21 cellular contexts compared by ENCODE assay signal in genomic region chrX:18998653-18999052, GRCh38. TPM values are rescaled to one million over a fixed set of nuclear protein-coding genes. Genes with fewer than 3 reads are reported as not detected.
DNase-seq lines count a peak whose midpoint lies in the region; ATAC-seq, FAIRE-seq and TF ChIP-seq lines count a peak whose summit lies in the region.
"Had no signal": no experiment of that assay in that cellular context is flagged by ENCODE, and none has a peak within 500 bp of the region (broad histone marks: within the 10 kb centered on the region; RNA-seq: fewer than 3 reads in every experiment).

No MANE protein-coding gene starts in this region.

- H3K4me1 Mint-ChIP-seq in astrocyte (ENCODE audit: low read depth, unreplicated experiment), result peaks cover 8% of the 10 kb centered on the region
- H3K4me1 Mint-ChIP-seq: B cell; CD4-positive, CD25-positive, alpha-beta regulatory T cell had no signal

- H3K4ac ChIP-seq in IMR-90 (ENCODE audit: low read depth, low read length), result no peak overlapping the region

- H3K27me3 ChIP-seq in IMR-90 (ENCODE audit: control insufficient read depth, insufficient read depth, low read length), result no peaks in the 10 kb centered on the region
- no peaks in the 10 kb centered on the region for H3K27me3 ChIP-seq in astrocyte (ENCODE audit: insufficient read depth, low read length)

- H3K79me2 ChIP-seq in astrocyte (ENCODE audit: insufficient read depth, low read length), result no peaks in the 10 kb centered on the region

- H3K36me3 ChIP-seq in IMR-90 (ENCODE audit: control insufficient read depth, insufficient read depth, low read length) (no peaks in the 10 kb centered on the region), astrocyte (ENCODE audit: insufficient read depth, low read length) (no peaks in the 10 kb centered on the region)
- H3K36me3 ChIP-seq: BLaER1, HAP-1 had no signal

- TF ChIP-seq RAD21 in IMR-90 (IDR thresholded peaks at IDR 0.05; ENCODE audit: low read length), result no peak

- H4K20me1 ChIP-seq in IMR-90 (ENCODE audit: insufficient read depth, low read length) (no peaks in the 10 kb centered on the region; the same call in 1 of the 2 replicates), astrocyte (ENCODE audit: insufficient read depth, low read length) (no peaks in the 10 kb centered on the region)
- H4K20me1 ChIP-seq: BLaER1 had no signal

- BruUV-seq in IMR-90 (replicated peaks; lab: Mats Ljungman, UMichigan), result no TSS peak

- no CpG with 5 or more reads among the region's 1 CpG for WGBS in IMR-90 (ENCODE audit: extremely low coverage in 2 of 2, insufficient read length in 1 of 2), 2 experiments

- ATAC-seq in IMR-90 (ENCODE audit: low read depth) (no peak), Right ventricle myocardium inferior (no peak)
- ATAC-seq: CD8-positive, alpha-beta T cell; GM12878 had no signal

- H2BK120ac ChIP-seq in IMR-90 (ENCODE audit: low read depth, low read length), result no peak overlapping the region

- DNase-seq in EH (ENCODE audit: low read depth) (peak; percentile 12), IMR-90 (no peak), astrocyte (ENCODE audit: low read depth) (no peak), occipital lobe (lab: John Stamatoyannopoulos, UW) (no peak), Right ventricle myocardium inferior (ENCODE audit: missing footprints) (no peak), cerebellum (ENCODE audit: low spot score) (no peak)
- DNase-seq: 8988T; Caco-2; CD4-positive, CD25-positive, alpha-beta regulatory T cell; CD8-positive, alpha-beta T cell; DMS153; DND-41; EL; GDM1; GOT3 had no signal

- H3K9me1 ChIP-seq in IMR-90 (ENCODE audit: insufficient read depth, low read length), result peaks cover 3% of the 10 kb centered on the region; the same call in 1 of the 2 replicates

- intact Hi-C loops in IMR-90 (cut with micrococcal nuclease), result no loop called here
- intact Hi-C loops in Right ventricle myocardium inferior (cut with DNase I), result no loop called here

- no peak overlapping the region for H3K4me3 ChIP-seq in IMR-90 (ENCODE audit: insufficient read depth, low read depth, low read length)
- H3K4me3 ChIP-seq in astrocyte (ENCODE audit: insufficient read depth, low read depth, low read length), result no peak overlapping the region
- H3K4me3 ChIP-seq: BLaER1, GM12878, HAP-1 had no signal

- H3K9me3 ChIP-seq in IMR-90 (ENCODE audit: control insufficient read depth, insufficient read depth, low read length) (no peaks in the 10 kb centered on the region), astrocyte (ENCODE audit: insufficient read depth, low read depth, low read length) (no peaks in the 10 kb centered on the region)
- H3K9me3 ChIP-seq: BLaER1, Caco-2, HAP-1 had no signal

- H3K27me3 Mint-ChIP-seq in astrocyte (ENCODE audit: low read depth, unreplicated experiment), result no peaks in the 10 kb centered on the region
- H3K27me3 Mint-ChIP-seq: B cell; CD4-positive, CD25-positive, alpha-beta regulatory T cell had no signal

- H2BK20ac ChIP-seq in IMR-90 (ENCODE audit: low read depth, low read length), result no peak overlapping the region

- H3K9me3 Mint-ChIP-seq in astrocyte (ENCODE audit: unreplicated experiment), result no peaks in the 10 kb centered on the region
- H3K9me3 Mint-ChIP-seq: CD8-positive, alpha-beta T cell had no signal

- no peak overlapping the region for H3K23ac ChIP-seq in IMR-90 (ENCODE audit: low read depth, low read length)

- H3K27ac ChIP-seq in IMR-90 (ENCODE audit: insufficient read depth, low read length) (no peak overlapping the region), astrocyte (ENCODE audit: low read depth, low read length) (no peak overlapping the region)
- H3K27ac ChIP-seq: BLaER1, C4-2B had no signal

- no peak for TF ChIP-seq POLR2A in IMR-90 (IDR thresholded peaks at IDR 0.05; ENCODE audit: low read depth, low read length)

- CTCF ChIA-PET in IMR-90 (lab: Yijun Ruan, JAX), result interaction anchor here (1.3 kb wide), 1 partner anchor 26 kb away, joined by 3 read pairs; no protein-coding TSS in a partner anchor

- no peak overlapping the region for H2BK15ac ChIP-seq in IMR-90 (ENCODE audit: low read depth, low read length)

- no peak overlapping the region for H3K14ac ChIP-seq in IMR-90 (replicated peaks; ENCODE audit: low read depth, low read length)

- H3K4me1 ChIP-seq in IMR-90 (ENCODE audit: control insufficient read depth, insufficient read depth, low read length), result 0 out of 2 replicates have a peak, but pooled peaks cover 2% of the 10 kb centered on the region
- H3K4me1 ChIP-seq in astrocyte (ENCODE audit: insufficient read depth, low read length), result peaks cover 6% of the 10 kb centered on the region
- H3K4me1 ChIP-seq: BLaER1, HAP-1 had no signal

- H3K27ac Mint-ChIP-seq in astrocyte (ENCODE audit: unreplicated experiment), result no peak overlapping the region
- H3K27ac Mint-ChIP-seq: B cell; CD4-positive, CD25-positive, alpha-beta regulatory T cell; CD8-positive, alpha-beta T cell had no signal

- no peak overlapping the region for H2AK5ac ChIP-seq in IMR-90 (ENCODE audit: low read depth, low read length)

- dilution Hi-C loops in IMR-90 (cut with HindIII; ENCODE audit: low sequenced_read_pairs, unreplicated experiment), result no loop called here

- no peak overlapping the region for H2BK5ac ChIP-seq in IMR-90 (ENCODE audit: low read depth, low read length, poor library complexity, severe bottlenecking)

- H3K4me2 ChIP-seq in IMR-90 (ENCODE audit: low read depth, low read length), result no peak overlapping the region
- no peak overlapping the region for H3K4me2 ChIP-seq in astrocyte (ENCODE audit: low read length)
- H3K4me2 ChIP-seq: BLaER1 had no signal

- H3K56ac ChIP-seq in IMR-90 (ENCODE audit: extremely low read depth, insufficient read depth, low read length), result no peak overlapping the region

- H2AFZ ChIP-seq in IMR-90 (replicated peaks; ENCODE audit: low read length, poor library complexity) (no peak overlapping the region), astrocyte (ENCODE audit: low read depth, low read length) (no peak overlapping the region)

- POLR2A ChIA-PET in IMR-90 (lab: Charles Lee; ENCODE audit: unreplicated experiment), result no interaction called here

- no peak overlapping the region for H2AK9ac ChIP-seq in IMR-90 (replicated peaks; ENCODE audit: low read depth, low read length, poor library complexity)

- 0 out of 2 replicates have a peak overlapping the region, but pooled peaks have one; percentile 6 for H4K91ac ChIP-seq in IMR-90 (ENCODE audit: insufficient read depth, low read depth, low read length)

- H4K5ac ChIP-seq in IMR-90 (ENCODE audit: low read depth, low read length), result no peak overlapping the region

- no peak for TF ChIP-seq CTCF in IMR-90 (conservative IDR thresholded peaks at IDR 0.05; ENCODE audit: low read depth, low read length)
- TF ChIP-seq CTCF in astrocyte (IDR thresholded peaks at IDR 0.05; ENCODE audit: insufficient read depth, low read depth, low read length), result no peak

- in situ Hi-C loops in IMR-90 (cut with MboI; ENCODE audit: low sequenced_read_pairs), result no loop called here

- H3K36me3 Mint-ChIP-seq in astrocyte (ENCODE audit: low read depth, unreplicated experiment), result no peaks in the 10 kb centered on the region
- H3K36me3 Mint-ChIP-seq: CD4-positive, CD25-positive, alpha-beta regulatory T cell; CD8-positive, alpha-beta T cell had no signal

- peak overlapping the region; percentile 33; the same call in 1 of the 2 replicates for H3K18ac ChIP-seq in IMR-90 (ENCODE audit: low read depth, low read length)

- FAIRE-seq in astrocyte (lab: Jason Lieb, UNC), result peak; percentile 37
- FAIRE-seq: GM12878, H54 had no signal

- no peak overlapping the region for H3K4me3 Mint-ChIP-seq in astrocyte (ENCODE audit: unreplicated experiment)
- H3K4me3 Mint-ChIP-seq: B cell; CD4-positive, CD25-positive, alpha-beta regulatory T cell; CD8-positive, alpha-beta T cell had no signal

- no peak overlapping the region for H4K8ac ChIP-seq in IMR-90 (ENCODE audit: low read depth in 2 of 2, low read length in 2 of 2)

- H3K79me1 ChIP-seq in IMR-90 (ENCODE audit: low read depth in 1 of 2, low read length in 2 of 2), result peaks cover 0 to 8% of the 10 kb centered on the region in 2 experiments; a peak in 1 of 4 replicates

- no peak overlapping the region for H3K9ac ChIP-seq in IMR-90 (ENCODE audit: low read depth, low read length)
- H3K9ac ChIP-seq in astrocyte (ENCODE audit: low read length), result no peak overlapping the region
- H3K9ac ChIP-seq: BLaER1 had no signal

TF ChIP-seq in IMR-90, 13 proteins besides CTCF, POLR2A, EP300 and RAD21 (continues in another document):
- TF ChIP-seq MXI1 (IDR thresholded peaks at IDR 0.05; ENCODE audit: borderline replicate concordance, low read depth, low read length), result no peak
- TF ChIP-seq CHD1 (IDR thresholded peaks at IDR 0.05; ENCODE audit: low read depth, low read length), result no peak
- no peak for TF ChIP-seq FOS (IDR thresholded peaks at IDR 0.05; ENCODE audit: low read depth, low read length)
- TF ChIP-seq, protein P1, sequence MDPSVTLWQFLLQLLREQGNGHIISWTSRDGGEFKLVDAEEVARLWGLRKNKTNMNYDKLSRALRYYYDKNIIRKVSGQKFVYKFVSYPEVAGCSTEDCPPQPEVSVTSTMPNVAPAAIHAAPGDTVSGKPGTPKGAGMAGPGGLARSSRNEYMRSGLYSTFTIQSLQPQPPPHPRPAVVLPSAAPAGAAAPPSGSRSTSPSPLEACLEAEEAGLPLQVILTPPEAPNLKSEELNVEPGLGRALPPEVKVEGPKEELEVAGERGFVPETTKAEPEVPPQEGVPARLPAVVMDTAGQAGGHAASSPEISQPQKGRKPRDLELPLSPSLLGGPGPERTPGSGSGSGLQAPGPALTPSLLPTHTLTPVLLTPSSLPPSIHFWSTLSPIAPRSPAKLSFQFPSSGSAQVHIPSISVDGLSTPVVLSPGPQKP (IDR thresholded peaks at IDR 0.05; ENCODE audit: borderline replicate concordance, low read depth, low read length), result no peak
- no peak for TF ChIP-seq MAFK (IDR thresholded peaks at IDR 0.05; ENCODE audit: low read depth, low read length)
- no peak for TF ChIP-seq BHLHE40 (IDR thresholded peaks at IDR 0.05; ENCODE audit: low read depth, low read length)
- TF ChIP-seq NFE2L2 (IDR thresholded peaks at IDR 0.05; ENCODE audit: low read depth, low read length), result no peak
- no peak for TF ChIP-seq USF2 (IDR thresholded peaks at IDR 0.05; ENCODE audit: low read depth, low read length)
- no peak for TF ChIP-seq RCOR1 (IDR thresholded peaks at IDR 0.05; ENCODE audit: insufficient replicate concordance, low read length)

RNA-seq across cellular contexts. Expression of gene PHKA2, which starts 14.7 kb away (rescaled TPM):
- 9.4 and 10.0 TPM in 2 replicates for total RNA-seq in IMR-90 (2012; rRNA removed)
- polyA plus RNA-seq in IMR-90 (2012; rRNA removed), result 21.1 and 21.5 TPM in 2 replicates
- 7.0 and 12.9 TPM in 2 replicates for polyA plus RNA-seq in IMR-90 (2012; cell fraction: cytosol; rRNA removed)
- 157 and 189 TPM in 2 replicates for polyA plus RNA-seq in IMR-90 (2012; cell fraction: nucleus; rRNA removed; ENCODE audit: low replicate concordance)
- 11.5 and 12.4 TPM in 2 replicates for total RNA-seq in astrocyte
- total RNA-seq in occipital lobe, result 18.4 TPM
- total RNA-seq in Right ventricle myocardium inferior, result 46.3 TPM
- 15.6 TPM for total RNA-seq in cerebellum
